ENCODE assay signal across 30 cellular contexts in the genomic region with DNA sequence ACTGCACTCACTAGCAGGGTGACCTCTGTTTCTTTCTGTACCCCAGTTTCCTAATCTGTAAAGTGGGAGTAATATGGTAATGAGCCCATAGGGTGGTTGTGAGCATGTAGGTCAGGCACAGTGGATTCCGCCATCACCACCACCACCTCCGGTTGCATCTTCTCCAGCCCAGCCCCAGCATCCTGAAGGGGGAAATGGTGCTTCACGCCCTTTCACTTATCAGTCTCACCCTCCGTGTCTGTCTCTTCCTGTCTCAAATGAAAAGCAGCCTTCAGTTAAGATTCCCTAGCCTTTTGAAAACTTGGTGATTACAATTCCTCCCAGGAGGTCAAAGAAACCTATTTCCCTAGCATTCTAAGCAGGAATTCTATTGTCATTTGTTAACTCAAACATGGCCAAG. TPM values are rescaled to one million over a fixed set of nuclear protein-coding genes. Genes with fewer than 3 reads are reported as not detected.
DNase-seq lines count a peak whose midpoint lies in the region; ATAC-seq, FAIRE-seq and TF ChIP-seq lines count a peak whose summit lies in the region.
"Had no signal": no experiment of that assay in that cellular context is flagged by ENCODE, and none has a peak within 500 bp of the region (broad histone marks: within the 10 kb centered on the region; RNA-seq: fewer than 3 reads in every experiment).

No MANE protein-coding gene starts in this region.

- TF ChIP-seq POLR2A in esophagus muscularis mucosa (IDR thresholded peaks at IDR 0.05; ENCODE audit: low read depth): no peak

- peaks cover 5 to 9% of the 10 kb centered on the region in 2 donors for H3K4me1 ChIP-seq in naive thymus-derived CD4-positive, alpha-beta T cell (ENCODE audit: control insufficient read depth in 2 of 2, insufficient read depth in 2 of 2, low read length in 2 of 2)
- H3K4me1 ChIP-seq in esophagus muscularis mucosa: no peaks in the 10 kb centered on the region
- H3K4me1 ChIP-seq: breast epithelium, colonic mucosa, parathyroid adenoma, right lobe of liver, tibial nerve had no signal

- no peaks in the 10 kb centered on the region for H3K9me3 ChIP-seq in naive thymus-derived CD4-positive, alpha-beta T cell (ENCODE audit: control insufficient read depth in 2 of 3, low read length in 3 of 3)
- no peaks in the 10 kb centered on the region for H3K9me3 ChIP-seq in esophagus muscularis mucosa
- H3K9me3 ChIP-seq: breast epithelium, colonic mucosa, right lobe of liver, tibial nerve had no signal

- ATAC-seq in T-cell (replicated peaks in 1 of 4): peak; percentile 48 to 73 (median 65)
- ATAC-seq in activated naive CD8-positive, alpha-beta T cell treated with anti-CD3 and anti-CD28 coated beads, Interleukin-2, amount 50 U/mL, for 24 hours: peak; percentile 36
- ATAC-seq in naive thymus-derived CD4-positive, alpha-beta T cell: peak; percentile 36
- ATAC-seq: right lobe of liver, Right ventricle myocardium inferior had no signal

- H3K9me3 Mint-ChIP-seq in activated CD4-positive, alpha-beta T cell treated with anti-CD3 and anti-CD28 coated beads, Interleukin-2, amount 10 ng/mL, durations not matched to agents 24 days and 14 days: no peaks in the 10 kb centered on the region
- H3K9me3 Mint-ChIP-seq in T-cell: no peaks in the 10 kb centered on the region
- H3K9me3 Mint-ChIP-seq in activated naive CD8-positive, alpha-beta T cell treated with anti-CD3 and anti-CD28 coated beads, Interleukin-2, amount 50 U/mL, for 24 hours: no peaks in the 10 kb centered on the region
- peaks cover 0 to 1% (median 0%) of the 10 kb centered on the region in 11 donors for H3K9me3 Mint-ChIP-seq in naive thymus-derived CD4-positive, alpha-beta T cell
- H3K9me3 Mint-ChIP-seq: neural crest cell; stimulated activated naive CD8-positive, alpha-beta T cell treated with anti-CD3 and anti-CD28 coated beads, Interleukin-15, Interleukin-2, amounts not matched to agents 100 ng/mL and 50 ng/mL, for 24 hours had no signal

- POLR2A ChIA-PET in T-cell (lab: Charles Lee): no interaction called here
- POLR2A ChIA-PET in naive thymus-derived CD4-positive, alpha-beta T cell (lab: Charles Lee): interaction anchor here (0.9 to 1.4 kb wide), 2 partner anchors 58 to 73 kb away, joined by 3 to 5 read pairs; a partner anchor contains a TSS

- TF ChIP-seq CTCF in esophagus muscularis mucosa (IDR thresholded peaks at IDR 0.05): no peak

- peak; percentile 59 for DNase-seq in activated CD4-positive, alpha-beta T cell treated with anti-CD3 and anti-CD28 coated beads, Interleukin-2, amount 10 ng/mL, durations not matched to agents 24 days and 14 days
- no peak for DNase-seq in activated CD4-positive, alpha-beta T cell treated with anti-CD3 and anti-CD28 coated beads for 4 hours
- DNase-seq in T-cell: peak in 13 of 34 experiments; percentile 2 to 15 (median 9)
- DNase-seq in activated naive CD8-positive, alpha-beta T cell treated with anti-CD3 and anti-CD28 coated beads, Interleukin-2, amount 50 U/mL, for 24 hours: no peak
- DNase-seq in naive thymus-derived CD4-positive, alpha-beta T cell: peak in 2 of 9 donors; percentile 21 to 22
- no peak for DNase-seq in mucosa of gallbladder (ENCODE audit: low spot score)
- no peak for DNase-seq in esophagus muscularis mucosa (ENCODE audit: extremely low spot score)
- no peak for DNase-seq in GM19239 (ENCODE audit: insufficient read length, low spot score)
- DNase-seq: activated CD4-positive, alpha-beta T cell treated with anti-CD3 and anti-CD28 coated beads for 1 hour; activated effector memory CD4-positive, alpha-beta T cell treated with Interleukin-2 at 50 U/mL for 16 hours; amygdala; colonic mucosa; GM23248; IMR-90; NCI-H1105 treated with DMSO at 0.1 percent for 48 hours; OCI-M1; right lobe of liver; stimulated activated CD4-positive, alpha-beta T cell treated with anti-CD3 and anti-CD28 coated beads, Interleukin-12 subunit alpha, Interleukin-12 subunit beta, amount 100 ng/mL, for 4 hours; stimulated activated CD4-positive, alpha-beta T cell treated with anti-CD3 and anti-CD28 coated beads, Interleukin-4, amount 100 ng/mL, for 4 hours had no signal

- H3K27me3 ChIP-seq in naive thymus-derived CD4-positive, alpha-beta T cell (ENCODE audit: control insufficient read depth in 2 of 2, insufficient read depth in 2 of 2, low read length in 2 of 2): no peaks in the 10 kb centered on the region
- no peaks in the 10 kb centered on the region for H3K27me3 ChIP-seq in esophagus muscularis mucosa
- H3K27me3 ChIP-seq: colonic mucosa, right lobe of liver had no signal

- no peak overlapping the region for H3K4me3 ChIP-seq in naive thymus-derived CD4-positive, alpha-beta T cell (ENCODE audit: low read length)
- no peak overlapping the region for H3K4me3 ChIP-seq in esophagus muscularis mucosa
- H3K4me3 ChIP-seq: breast epithelium, colonic mucosa, GM23248, right lobe of liver, tibial nerve had no signal

- peaks cover 20% of the 10 kb centered on the region for H3K4me1 Mint-ChIP-seq in activated CD4-positive, alpha-beta T cell treated with anti-CD3 and anti-CD28 coated beads, Interleukin-2, amount 10 ng/mL, durations not matched to agents 24 days and 14 days
- H3K4me1 Mint-ChIP-seq in T-cell: peaks cover 19 to 35% (median 32%) of the 10 kb centered on the region in 3 donors
- peaks cover 7% of the 10 kb centered on the region for H3K4me1 Mint-ChIP-seq in activated naive CD8-positive, alpha-beta T cell treated with anti-CD3 and anti-CD28 coated beads, Interleukin-2, amount 50 U/mL, for 24 hours
- H3K4me1 Mint-ChIP-seq in naive thymus-derived CD4-positive, alpha-beta T cell: peaks cover 9 to 36% (median 29%) of the 10 kb centered on the region in 7 donors
- H3K4me1 Mint-ChIP-seq: neural crest cell had no signal

- intact Hi-C loops in activated CD4-positive, alpha-beta T cell treated with anti-CD3 and anti-CD28 coated beads, Interleukin-2, amount 10 ng/mL, durations not matched to agents 24 days and 14 days (cut with micrococcal nuclease): no loop called here
- intact Hi-C loops in naive thymus-derived CD4-positive, alpha-beta T cell (cut with micrococcal nuclease): loop anchor here in 1 of 2 donors (2.0 to 5.0 kb wide), 2 partner anchors 45 to 101 kb away; no protein-coding TSS in a partner anchor
- intact Hi-C loops in esophagus muscularis mucosa (cut with DNase I): no loop called here

- H3K27me3 Mint-ChIP-seq in activated CD4-positive, alpha-beta T cell treated with anti-CD3 and anti-CD28 coated beads, Interleukin-2, amount 10 ng/mL, durations not matched to agents 24 days and 14 days: no peaks in the 10 kb centered on the region
- H3K27me3 Mint-ChIP-seq in T-cell: peaks cover 0 to 3% of the 10 kb centered on the region in 2 donors
- no peaks in the 10 kb centered on the region for H3K27me3 Mint-ChIP-seq in activated naive CD8-positive, alpha-beta T cell treated with anti-CD3 and anti-CD28 coated beads, Interleukin-2, amount 50 U/mL, for 24 hours
- H3K27me3 Mint-ChIP-seq in naive thymus-derived CD4-positive, alpha-beta T cell: no peaks in the 10 kb centered on the region
- H3K27me3 Mint-ChIP-seq: stimulated activated naive CD8-positive, alpha-beta T cell treated with anti-CD3 and anti-CD28 coated beads, Interleukin-15, Interleukin-2, amounts not matched to agents 100 ng/mL and 50 ng/mL, for 24 hours had no signal

- H3K27ac ChIP-seq in naive thymus-derived CD4-positive, alpha-beta T cell (ENCODE audit: low read depth, low read length): no peak overlapping the region
- H3K27ac ChIP-seq in esophagus muscularis mucosa (replicated peaks in 1 of 4): no peak overlapping the region
- H3K27ac ChIP-seq: 22Rv1, breast epithelium, colonic mucosa, GM23248, parathyroid adenoma, right lobe of liver, tibial nerve had no signal

- no peak for FAIRE-seq in GM19239 (lab: Jason Lieb, UNC)
- FAIRE-seq: keratinocyte had no signal

- 69% methylated on average over 4 of the region's 4 CpGs for WGBS in esophagus muscularis mucosa

- H3K36me3 Mint-ChIP-seq in activated CD4-positive, alpha-beta T cell treated with anti-CD3 and anti-CD28 coated beads, Interleukin-2, amount 10 ng/mL, durations not matched to agents 24 days and 14 days (ENCODE audit: low read depth): no peaks in the 10 kb centered on the region
- no peaks in the 10 kb centered on the region for H3K36me3 Mint-ChIP-seq in T-cell
- no peaks in the 10 kb centered on the region for H3K36me3 Mint-ChIP-seq in activated naive CD8-positive, alpha-beta T cell treated with anti-CD3 and anti-CD28 coated beads, Interleukin-2, amount 50 U/mL, for 24 hours (ENCODE audit: low read depth)
- no peaks in the 10 kb centered on the region for H3K36me3 Mint-ChIP-seq in naive thymus-derived CD4-positive, alpha-beta T cell

- no peak overlapping the region for H3K27ac Mint-ChIP-seq in activated CD4-positive, alpha-beta T cell treated with anti-CD3 and anti-CD28 coated beads, Interleukin-2, amount 10 ng/mL, durations not matched to agents 24 days and 14 days
- H3K27ac Mint-ChIP-seq in T-cell: peak overlapping the region; percentile 40 to 76
- H3K27ac Mint-ChIP-seq in activated naive CD8-positive, alpha-beta T cell treated with anti-CD3 and anti-CD28 coated beads, Interleukin-2, amount 50 U/mL, for 24 hours: no peak overlapping the region
- H3K27ac Mint-ChIP-seq in naive thymus-derived CD4-positive, alpha-beta T cell: peak overlapping the region in 3 of 9 donors; percentile 10 to 90 (median 22)
- H3K27ac Mint-ChIP-seq: stimulated activated naive CD8-positive, alpha-beta T cell treated with anti-CD3 and anti-CD28 coated beads, Interleukin-15, Interleukin-2, amounts not matched to agents 100 ng/mL and 50 ng/mL, for 24 hours had no signal

- H3K36me3 ChIP-seq in naive thymus-derived CD4-positive, alpha-beta T cell (ENCODE audit: control insufficient read depth in 2 of 3, insufficient read depth in 3 of 3, low read length in 3 of 3): no peaks in the 10 kb centered on the region
- H3K36me3 ChIP-seq in esophagus muscularis mucosa: no peaks in the 10 kb centered on the region
- H3K36me3 ChIP-seq: breast epithelium, colonic mucosa, right lobe of liver, tibial nerve had no signal

- H3K4me3 Mint-ChIP-seq in activated CD4-positive, alpha-beta T cell treated with anti-CD3 and anti-CD28 coated beads, Interleukin-2, amount 10 ng/mL, durations not matched to agents 24 days and 14 days: no peak overlapping the region
- peak overlapping the region in 1 of 3 donors; percentile 26 for H3K4me3 Mint-ChIP-seq in T-cell
- no peak overlapping the region for H3K4me3 Mint-ChIP-seq in activated naive CD8-positive, alpha-beta T cell treated with anti-CD3 and anti-CD28 coated beads, Interleukin-2, amount 50 U/mL, for 24 hours
- H3K4me3 Mint-ChIP-seq in naive thymus-derived CD4-positive, alpha-beta T cell: peak overlapping the region in 6 of 10 donors; percentile 13 to 36 (median 21)
- H3K4me3 Mint-ChIP-seq: neural crest cell; stimulated activated naive CD8-positive, alpha-beta T cell treated with anti-CD3 and anti-CD28 coated beads, Interleukin-15, Interleukin-2, amounts not matched to agents 100 ng/mL and 50 ng/mL, for 24 hours had no signal

- no peak for TF ChIP-seq EP300 in esophagus muscularis mucosa (IDR thresholded peaks at IDR 0.05)

- CTCF ChIA-PET in T-cell (lab: Charles Lee): no interaction called here
- CTCF ChIA-PET in naive thymus-derived CD4-positive, alpha-beta T cell (lab: Charles Lee): interaction anchor here (1.0 kb wide), 1 partner anchor 81 kb away, joined by 3 read pairs; no protein-coding TSS in a partner anchor

RNA-seq across cellular contexts. Expression of a gene that starts 16.9 kb away (rescaled TPM):
- 0.24 and 0.28 TPM in 2 replicates for total RNA-seq in activated CD4-positive, alpha-beta T cell treated with anti-CD3 and anti-CD28 coated beads, Interleukin-2, amount 10 ng/mL, durations not matched to agents 24 days and 14 days
- total RNA-seq in T-cell (under 1 TPM in 4 of 5 donors, not detected in 1; 0.20 to 0.84 (median 0.37) TPM), mucosa of gallbladder (2.0 TPM), esophagus muscularis mucosa (10 to 100 TPM in 1 of 4 donors, 1 to 10 TPM in 3; 3.3 to 14.4 (median 5.0) TPM)
- total RNA-seq in naive thymus-derived CD4-positive, alpha-beta T cell: under 1 TPM in 3 of 5 experiments, not detected in 2; 0.13 to 0.82 (median 0.29) TPM
- not detected for polyA plus RNA-seq in naive thymus-derived CD4-positive, alpha-beta T cell
- total RNA-seq: glomerular endothelial cell, M059J, NCI-H460 had no signal
- polyA plus RNA-seq: keratinocyte had no signal

RNA-seq across cellular contexts. Expression of a gene that starts 57.9 kb away (rescaled TPM):
- total RNA-seq in activated CD4-positive, alpha-beta T cell treated with anti-CD3 and anti-CD28 coated beads, Interleukin-2, amount 10 ng/mL, durations not matched to agents 24 days and 14 days: 115 and 116 TPM in 2 replicates
- total RNA-seq in T-cell (100 to 1,000 TPM; 102 to 163 (median 142) TPM), mucosa of gallbladder (13.6 TPM), esophagus muscularis mucosa (10 to 100 TPM in 1 of 4 donors, 1 to 10 TPM in 3; 3.9 to 10.4 (median 6.3) TPM)
- total RNA-seq in naive thymus-derived CD4-positive, alpha-beta T cell: 100 to 1,000 TPM in 4 of 5 experiments, 10 to 100 TPM in 1; 71.8 to 262 (median 156) TPM
- 100 to 1,000 TPM in 1 of 2 donors, 10 to 100 TPM in 1; 85.3 to 209 TPM for polyA plus RNA-seq in naive thymus-derived CD4-positive, alpha-beta T cell
- total RNA-seq: glomerular endothelial cell, GM23248, IMR-90, M059J, NCI-H460, neural crest cell had no signal
- polyA plus RNA-seq: IMR-90 had no signal

Comparison
In these comparisons a context has a peak if more than half of its experiments do, and no peak if none do; other contexts are left out.
1. H3K27ac Mint-ChIP-seq: peak in T-cell (2 of 2); none in activated CD4-positive, alpha-beta T cell treated with anti-CD3 and anti-CD28 coated beads, Interleukin-2, amount 10 ng/mL, durations not matched to agents 24 days and 14 days (single experiment) and activated naive CD8-positive, alpha-beta T cell treated with anti-CD3 and anti-CD28 coated beads, Interleukin-2, amount 50 U/mL, for 24 hours (single experiment).
2. H3K4me3 Mint-ChIP-seq: peak in naive thymus-derived CD4-positive, alpha-beta T cell (6 of 10); none in activated CD4-positive, alpha-beta T cell treated with anti-CD3 and anti-CD28 coated beads, Interleukin-2, amount 10 ng/mL, durations not matched to agents 24 days and 14 days (single experiment) and activated naive CD8-positive, alpha-beta T cell treated with anti-CD3 and anti-CD28 coated beads, Interleukin-2, amount 50 U/mL, for 24 hours (single experiment).
3. Peak in every context shown above with its lines, with median percentiles within 50 percentile points of each other: ATAC-seq.